ENCODE assay signal across 1 cellular context in the genomic region with DNA sequence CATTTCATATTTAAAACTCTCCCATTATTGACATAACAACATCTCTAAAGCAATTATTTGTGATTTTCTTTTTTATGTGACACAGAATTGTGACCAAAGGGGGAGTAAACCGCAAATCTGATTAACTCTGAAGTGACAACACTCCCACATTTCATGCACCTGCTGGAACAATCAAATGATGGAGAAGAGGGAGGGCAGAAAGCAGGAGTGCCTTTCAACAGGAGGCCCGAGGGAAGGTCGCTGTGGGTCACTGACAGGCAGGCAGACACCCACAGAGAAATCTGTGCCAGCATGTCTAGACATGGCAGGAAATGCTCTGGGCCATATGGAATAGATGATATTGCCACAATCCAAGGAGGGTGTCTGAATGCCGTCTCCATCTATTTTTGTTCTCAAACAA.
TF ChIP-seq lines count a peak whose summit lies in the region.

No MANE protein-coding gene starts in this region.

TF ChIP-seq in A549, 52 proteins besides CTCF, POLR2A, EP300 and RAD21 (continued from another document):
- TF ChIP-seq, protein P1, sequence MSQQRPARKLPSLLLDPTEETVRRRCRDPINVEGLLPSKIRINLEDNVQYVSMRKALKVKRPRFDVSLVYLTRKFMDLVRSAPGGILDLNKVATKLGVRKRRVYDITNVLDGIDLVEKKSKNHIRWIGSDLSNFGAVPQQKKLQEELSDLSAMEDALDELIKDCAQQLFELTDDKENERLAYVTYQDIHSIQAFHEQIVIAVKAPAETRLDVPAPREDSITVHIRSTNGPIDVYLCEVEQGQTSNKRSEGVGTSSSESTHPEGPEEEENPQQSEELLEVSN (IDR thresholded peaks at IDR 0.05; ENCODE audit: borderline replicate concordance, low read depth) = no peak
- no peak for TF ChIP-seq MAZ (IDR thresholded peaks at IDR 0.05; ENCODE audit: borderline replicate concordance, low read depth, low read length)
- TF ChIP-seq HOXA7 (CRISPR knock-in tag; IDR thresholded peaks at IDR 0.05) = no peak
- TF ChIP-seq CBX2 (IDR thresholded peaks at IDR 0.05; ENCODE audit: borderline replicate concordance, low read depth) = no peak
- TF ChIP-seq ZC3H11A (IDR thresholded peaks at IDR 0.05) = no peak
- TF ChIP-seq RCOR1 (IDR thresholded peaks at IDR 0.05; ENCODE audit: low read depth, low read length) = no peak
- TF ChIP-seq SREBF2 (IDR thresholded peaks at IDR 0.05) = no peak
- TF ChIP-seq, protein P2, sequence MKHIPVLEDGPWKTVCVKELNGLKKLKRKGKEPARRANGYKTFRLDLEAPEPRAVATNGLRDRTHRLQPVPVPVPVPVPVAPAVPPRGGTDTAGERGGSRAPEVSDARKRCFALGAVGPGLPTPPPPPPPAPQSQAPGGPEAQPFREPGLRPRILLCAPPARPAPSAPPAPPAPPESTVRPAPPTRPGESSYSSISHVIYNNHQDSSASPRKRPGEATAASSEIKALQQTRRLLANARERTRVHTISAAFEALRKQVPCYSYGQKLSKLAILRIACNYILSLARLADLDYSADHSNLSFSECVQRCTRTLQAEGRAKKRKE (CRISPR knock-in tag; IDR thresholded peaks at IDR 0.05; ENCODE audit: low read depth) = no peak
- no peak for TF ChIP-seq HOXB13 (CRISPR knock-in tag; IDR thresholded peaks at IDR 0.05; ENCODE audit: low read depth)
- TF ChIP-seq HMGXB4 (CRISPR knock-in tag; IDR thresholded peaks at IDR 0.05; ENCODE audit: borderline replicate concordance) = no peak
- TF ChIP-seq NFE2L2 (conservative IDR thresholded peaks at IDR 0.05; ENCODE audit: low read length) = no peak
- TF ChIP-seq, protein P3, sequence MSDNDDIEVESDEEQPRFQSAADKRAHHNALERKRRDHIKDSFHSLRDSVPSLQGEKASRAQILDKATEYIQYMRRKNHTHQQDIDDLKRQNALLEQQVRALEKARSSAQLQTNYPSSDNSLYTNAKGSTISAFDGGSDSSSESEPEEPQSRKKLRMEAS (IDR thresholded peaks at IDR 0.05) = no peak
- TF ChIP-seq, protein P4, sequence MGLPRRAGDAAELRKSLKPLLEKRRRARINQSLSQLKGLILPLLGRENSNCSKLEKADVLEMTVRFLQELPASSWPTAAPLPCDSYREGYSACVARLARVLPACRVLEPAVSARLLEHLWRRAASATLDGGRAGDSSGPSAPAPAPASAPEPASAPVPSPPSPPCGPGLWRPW (IDR thresholded peaks at IDR 0.05) = no peak
- TF ChIP-seq EHMT2 (IDR thresholded peaks at IDR 0.05; ENCODE audit: low read depth) = no peak
